Comparison of ENCODE assay signal across 9 cellular contexts in genomic region chr19:2619076-2619475, GRCh38.
DNase-seq lines count a peak whose midpoint lies in the region; ATAC-seq and TF ChIP-seq lines count a peak whose summit lies in the region.
"Had no signal": no experiment of that assay in that cellular context is flagged by ENCODE, and none has a peak within 500 bp of the region (broad histone marks: within the 10 kb centered on the region; RNA-seq: fewer than 3 reads in every experiment).

No MANE protein-coding gene starts in this region.

- peak overlapping the region; percentile 19 to 58 for H3K4me3 ChIP-seq in neutrophil (ENCODE audit: low read depth in 1 of 2, low read length in 1 of 2)
- H3K4me3 ChIP-seq: ascending aorta, esophagus muscularis mucosa had no signal

- H3K27me3 Mint-ChIP-seq in Calu3 (ENCODE audit: unreplicated experiment) = no peaks in the 10 kb centered on the region
- H3K27me3 Mint-ChIP-seq in activated naive CD8-positive, alpha-beta T cell treated with anti-CD3 and anti-CD28 coated beads, Interleukin-2, amount 50 U/mL, for 24 hours = no peaks in the 10 kb centered on the region

- TF ChIP-seq CTCF in Calu3 (IDR thresholded peaks at IDR 0.05; ENCODE audit: unreplicated experiment) (no peak), neutrophil (IDR thresholded peaks at IDR 0.05) (no peak)

- no peak for DNase-seq in Calu3
- DNase-seq in activated naive CD8-positive, alpha-beta T cell treated with anti-CD3 and anti-CD28 coated beads, Interleukin-2, amount 50 U/mL, for 24 hours = no peak
- no peak for DNase-seq in G401 (ENCODE audit: low spot score)

- H3K27ac Mint-ChIP-seq in Calu3 (ENCODE audit: unreplicated experiment) = peak overlapping the region; percentile 92
- H3K27ac Mint-ChIP-seq in activated naive CD8-positive, alpha-beta T cell treated with anti-CD3 and anti-CD28 coated beads, Interleukin-2, amount 50 U/mL, for 24 hours = peak overlapping the region; percentile 91

- no peaks in the 10 kb centered on the region for H3K36me3 ChIP-seq in KOPT-K1 (ENCODE audit: insufficient read depth, low read length)
- no peaks in the 10 kb centered on the region for H3K36me3 ChIP-seq in neutrophil
- H3K36me3 ChIP-seq: ascending aorta, esophagus muscularis mucosa had no signal

- H3K9me3 Mint-ChIP-seq in Calu3 (ENCODE audit: low read depth, unreplicated experiment) = no peaks in the 10 kb centered on the region
- no peaks in the 10 kb centered on the region for H3K9me3 Mint-ChIP-seq in activated naive CD8-positive, alpha-beta T cell treated with anti-CD3 and anti-CD28 coated beads, Interleukin-2, amount 50 U/mL, for 24 hours

- intact Hi-C loops in Calu3 (cut with micrococcal nuclease; ENCODE audit: unreplicated experiment) = no loop called here

- H3K36me3 Mint-ChIP-seq in Calu3 (ENCODE audit: insufficient read depth, unreplicated experiment) = peaks cover 5% of the 10 kb centered on the region
- no peaks in the 10 kb centered on the region for H3K36me3 Mint-ChIP-seq in activated naive CD8-positive, alpha-beta T cell treated with anti-CD3 and anti-CD28 coated beads, Interleukin-2, amount 50 U/mL, for 24 hours (ENCODE audit: low read depth)

- H3K27me3 ChIP-seq in neutrophil = no peaks in the 10 kb centered on the region
- H3K27me3 ChIP-seq: ascending aorta, esophagus muscularis mucosa had no signal

- peaks cover 99 to 100% of the 10 kb centered on the region in 2 experiments for H3K4me1 ChIP-seq in neutrophil (ENCODE audit: control insufficient read depth in 1 of 2, insufficient read depth in 1 of 2, low read depth in 1 of 2, low read length in 1 of 2)
- H3K4me1 ChIP-seq: ascending aorta had no signal

- peak overlapping the region; percentile 23 for H3K4me3 Mint-ChIP-seq in Calu3 (ENCODE audit: low read depth, unreplicated experiment)
- H3K4me3 Mint-ChIP-seq in activated naive CD8-positive, alpha-beta T cell treated with anti-CD3 and anti-CD28 coated beads, Interleukin-2, amount 50 U/mL, for 24 hours = peak overlapping the region; percentile 62

- CTCF ChIA-PET in Calu3 (lab: Charles Lee) = interaction anchor here (0.7 to 0.9 kb wide), 2 partner anchors 9 to 303 kb away, joined by 3 read pairs; no protein-coding TSS in a partner anchor

- no TSS peak for BruUV-seq in Calu3 (replicated peaks; lab: Mats Ljungman, UMichigan)

- no peak for ATAC-seq in activated naive CD8-positive, alpha-beta T cell treated with anti-CD3 and anti-CD28 coated beads, Interleukin-2, amount 50 U/mL, for 24 hours
- ATAC-seq in GM18517 (IDR thresholded peaks at IDR 0.05; ENCODE audit: unreplicated experiment) (no peak), GM19023 (IDR thresholded peaks at IDR 0.05; ENCODE audit: unreplicated experiment) (no peak)

- peaks cover 16% of the 10 kb centered on the region for H3K4me1 Mint-ChIP-seq in Calu3 (ENCODE audit: low read depth, unreplicated experiment)
- H3K4me1 Mint-ChIP-seq in activated naive CD8-positive, alpha-beta T cell treated with anti-CD3 and anti-CD28 coated beads, Interleukin-2, amount 50 U/mL, for 24 hours = peaks cover 69% of the 10 kb centered on the region

- peak overlapping the region; percentile 98 for H3K27ac ChIP-seq in KOPT-K1 (ENCODE audit: low read depth, low read length, poor library complexity, severe bottlenecking)
- peak overlapping the region; percentile 99 for H3K27ac ChIP-seq in neutrophil

- in situ Hi-C loops in G401 (cut with HindIII; ENCODE audit: low sequenced_read_pairs) = no loop called here

- H3K9me3 ChIP-seq in KOPT-K1 (ENCODE audit: insufficient read depth, low read length, poor library complexity, severe bottlenecking) (peaks cover 10% of the 10 kb centered on the region), neutrophil (no peaks in the 10 kb centered on the region)
- H3K9me3 ChIP-seq: ascending aorta, esophagus muscularis mucosa had no signal
